25 cellular contexts compared by ENCODE assay signal in genomic region chr11:9903579-9903978, GRCh38.
"Had no signal": no experiment of that assay in that cellular context is flagged by ENCODE, and none has a peak within 500 bp of the region (broad histone marks: within the 10 kb centered on the region; RNA-seq: fewer than 3 reads in every experiment).

No MANE protein-coding gene starts in this region.

- H3K9me3 ChIP-seq: heart right ventricle, right lobe of liver, thyroid gland had no signal

- H3K36me3 Mint-ChIP-seq: activated naive CD8-positive, alpha-beta T cell treated with anti-CD3 and anti-CD28 coated beads for 36 hours had no signal

- H3K27me3 ChIP-seq: heart right ventricle, right lobe of liver, thyroid gland had no signal

- FAIRE-seq: bronchial epithelial cell had no signal

- H3K4me1 ChIP-seq: thyroid gland had no signal

- H3K36me3 ChIP-seq: heart right ventricle, right lobe of liver, thyroid gland had no signal

- H3K27me3 Mint-ChIP-seq: activated CD4-positive, alpha-beta T cell treated with anti-CD3 and anti-CD28 coated beads for 36 hours; activated naive CD8-positive, alpha-beta T cell treated with anti-CD3 and anti-CD28 coated beads for 36 hours; activated T-cell treated with anti-CD3 and anti-CD28 coated beads, Interleukin-2, amount 50 U/mL, for 24 hours; stimulated activated naive CD8-positive, alpha-beta T cell treated with anti-CD3 and anti-CD28 coated beads, Interleukin-15, Interleukin-2, amounts not matched to agents 100 ng/mL and 50 ng/mL, for 24 hours had no signal

- H3K27ac ChIP-seq: epithelial cell of prostate, heart right ventricle, right lobe of liver, thyroid gland had no signal

- H3K4me3 ChIP-seq: heart right ventricle, right lobe of liver, skin epidermis, thyroid gland had no signal

- DNase-seq: activated B cell treated with CpG ODN at 0.5 μM for 24 hours; activated CD4-positive, alpha-beta T cell treated with anti-CD3 and anti-CD28 coated beads for 36 hours; activated CD4-positive, alpha-beta T cell treated with anti-CD3 and anti-CD28 coated beads, Interleukin-2, amount 50 U/mL, for 4 hours; activated CD8-positive, alpha-beta memory T cell treated with anti-CD3 and anti-CD28 coated beads for 24 hours; activated CD8-positive, alpha-beta memory T cell treated with anti-CD3 and anti-CD28 coated beads, Interleukin-2, amount 50 U/mL, for 4 hours; activated naive CD4-positive, alpha-beta T cell; activated naive CD8-positive, alpha-beta T cell treated with anti-CD3 and anti-CD28 coated beads for 36 hours; activated T-cell treated with anti-CD3 and anti-CD28 coated beads, Interleukin-2, amount 50 U/mL, for 24 hours; amniotic stem cell; cortex of kidney; heart right ventricle; islet precursor cell; left cardiac atrium; nephron progenitor cell; posterior cingulate gyrus; right lobe of liver; stimulated activated CD4-positive, alpha-beta T cell treated with anti-CD3 and anti-CD28 coated beads, Interleukin-1b, Interleukin-23, amount 100 ng/mL, for 48 hours; substantia nigra; T1000; thyroid gland had no signal

- H3K4me1 Mint-ChIP-seq: activated B cell treated with CpG ODN at 0.5 μM for 24 hours; activated CD4-positive, alpha-beta T cell treated with anti-CD3 and anti-CD28 coated beads for 36 hours; activated naive CD8-positive, alpha-beta T cell treated with anti-CD3 and anti-CD28 coated beads for 36 hours had no signal

- H3K9me3 Mint-ChIP-seq: activated B cell treated with CpG ODN at 0.5 μM for 24 hours; activated naive CD8-positive, alpha-beta T cell treated with anti-CD3 and anti-CD28 coated beads for 36 hours; activated T-cell treated with anti-CD3 and anti-CD28 coated beads, Interleukin-2, amount 50 U/mL, for 24 hours; activated T-helper 2 cell treated with anti-CD3 and anti-CD28 coated beads, Interferon-gamma antibody, Interleukin-2, Interleukin-4, amounts not matched to agents 10 μg/mL and 5 μg/mL and 100 μg/mL, durations not matched to agents 14 hours and 24 hours and 36 hours; stimulated activated naive CD8-positive, alpha-beta T cell treated with anti-CD3 and anti-CD28 coated beads, Interleukin-15, Interleukin-2, amounts not matched to agents 100 ng/mL and 50 ng/mL, for 24 hours had no signal

- H3K4me3 Mint-ChIP-seq: activated B cell treated with CpG ODN at 0.5 μM for 24 hours; activated CD4-positive, alpha-beta T cell treated with anti-CD3 and anti-CD28 coated beads for 36 hours; activated naive CD8-positive, alpha-beta T cell treated with anti-CD3 and anti-CD28 coated beads for 36 hours; activated T-cell treated with anti-CD3 and anti-CD28 coated beads, Interleukin-2, amount 50 U/mL, for 24 hours; nephron progenitor cell; stimulated activated naive CD8-positive, alpha-beta T cell treated with anti-CD3 and anti-CD28 coated beads, Interleukin-15, Interleukin-2, amounts not matched to agents 100 ng/mL and 50 ng/mL, for 24 hours had no signal

- ATAC-seq: activated CD4-positive, alpha-beta T cell treated with anti-CD3 and anti-CD28 coated beads for 36 hours; heart right ventricle; left cardiac atrium; right lobe of liver had no signal

- H3K27ac Mint-ChIP-seq: activated B cell treated with CpG ODN at 0.5 μM for 24 hours; activated CD4-positive, alpha-beta T cell treated with anti-CD3 and anti-CD28 coated beads for 36 hours; activated naive CD8-positive, alpha-beta T cell treated with anti-CD3 and anti-CD28 coated beads for 36 hours; activated T-cell treated with anti-CD3 and anti-CD28 coated beads, Interleukin-2, amount 50 U/mL, for 24 hours; activated T-helper 2 cell treated with anti-CD3 and anti-CD28 coated beads, Interferon-gamma antibody, Interleukin-2, Interleukin-4, amounts not matched to agents 10 μg/mL and 5 μg/mL and 100 μg/mL, durations not matched to agents 14 hours and 24 hours and 36 hours; nephron progenitor cell; stimulated activated naive CD8-positive, alpha-beta T cell treated with anti-CD3 and anti-CD28 coated beads, Interleukin-15, Interleukin-2, amounts not matched to agents 100 ng/mL and 50 ng/mL, for 24 hours had no signal
